In genomic region chr3:108292905-108293328, GRCh38 we compare ENCODE assay signal across 11 cellular contexts. TPM values are rescaled to one million over a fixed set of nuclear protein-coding genes. Genes with fewer than 3 reads are reported as not detected.
DNase-seq lines count a peak whose midpoint lies in the region; ATAC-seq and TF ChIP-seq lines count a peak whose summit lies in the region.
"Had no signal": no experiment of that assay in that cellular context is flagged by ENCODE, and none has a peak within 500 bp of the region (broad histone marks: within the 10 kb centered on the region; RNA-seq: fewer than 3 reads in every experiment).

No MANE protein-coding gene starts in this region.

- H3K36me3 ChIP-seq in CD4-positive, CD25-positive, alpha-beta regulatory T cell (ENCODE audit: control insufficient read depth, insufficient read depth, low read length), result no peaks in the 10 kb centered on the region
- H3K36me3 ChIP-seq in stomach (no peaks in the 10 kb centered on the region), PC-9 (ENCODE audit: low read depth) (no peaks in the 10 kb centered on the region), heart right ventricle (no peaks in the 10 kb centered on the region)
- H3K36me3 ChIP-seq: neutrophil had no signal

- peak; percentile 83 for ATAC-seq in CD4-positive, CD25-positive, alpha-beta regulatory T cell (ENCODE audit: low read depth in 2 of 2)
- ATAC-seq in GM19025 (IDR thresholded peaks at IDR 0.05; ENCODE audit: low read depth, unreplicated experiment), result peak; percentile 73
- peak; percentile 75 for ATAC-seq in HG03025 (IDR thresholded peaks at IDR 0.05; ENCODE audit: low FRiP score, unreplicated experiment)
- ATAC-seq in heart right ventricle, result no peak

- no peak for TF ChIP-seq POLR2A in stomach (IDR thresholded peaks at IDR 0.05)

- H3K4me1 ChIP-seq in CD4-positive, CD25-positive, alpha-beta regulatory T cell (ENCODE audit: control insufficient read depth, insufficient read depth, low read length, poor library complexity, severe bottlenecking), result peaks cover 20% of the 10 kb centered on the region
- H3K4me1 ChIP-seq in stomach, result peaks cover 0 to 13% (median 7%) of the 10 kb centered on the region in 4 donors
- no peaks in the 10 kb centered on the region for H3K4me1 ChIP-seq in PC-9 (replicated peaks; ENCODE audit: insufficient read depth)
- H3K4me1 ChIP-seq in heart right ventricle, result peaks cover 0 to 26% (median 3%) of the 10 kb centered on the region in 9 donors

- H3K27ac Mint-ChIP-seq in CD4-positive, CD25-positive, alpha-beta regulatory T cell, result peak overlapping the region; percentile 55 to 74 (median 62)

- H3K27me3 ChIP-seq in CD4-positive, CD25-positive, alpha-beta regulatory T cell (ENCODE audit: control insufficient read depth, insufficient read depth, low read length), result no peaks in the 10 kb centered on the region
- no peaks in the 10 kb centered on the region for H3K27me3 ChIP-seq in stomach
- H3K27me3 ChIP-seq in PC-9 (ENCODE audit: insufficient read depth, low read depth), result no peaks in the 10 kb centered on the region
- H3K27me3 ChIP-seq in heart right ventricle, result no peaks in the 10 kb centered on the region
- H3K27me3 ChIP-seq: neutrophil had no signal

- no peak overlapping the region for H3K4me2 ChIP-seq in PC-9

- H3K9me3 ChIP-seq in CD4-positive, CD25-positive, alpha-beta regulatory T cell (ENCODE audit: control insufficient read depth in 2 of 2, low read length in 2 of 2), result no peaks in the 10 kb centered on the region
- H3K9me3 ChIP-seq in stomach, result no peaks in the 10 kb centered on the region
- H3K9me3 ChIP-seq in PC-9 (ENCODE audit: insufficient read depth, low read depth), result peaks cover 4% of the 10 kb centered on the region; the same call in 1 of the 2 replicates
- H3K9me3 ChIP-seq in heart right ventricle, result peaks cover 0 to 7% (median 0%) of the 10 kb centered on the region in 11 donors
- H3K9me3 ChIP-seq: neutrophil had no signal

- intact Hi-C loops in stomach (cut with DNase I; ENCODE audit: low total_unique reads) (no loop called here), PC-9 (cut with micrococcal nuclease; ENCODE audit: unreplicated experiment) (no loop called here), heart right ventricle (cut with DNase I) (no loop called here)

- H4K20me1 ChIP-seq in PC-9 (ENCODE audit: insufficient read depth), result no peaks in the 10 kb centered on the region

- peak overlapping the region in 3 of 4 donors; percentile 3 to 42 (median 39) for H3K4me3 Mint-ChIP-seq in CD4-positive, CD25-positive, alpha-beta regulatory T cell

- POLR2A ChIA-PET in PC-9 (lab: Charles Lee; ENCODE audit: unreplicated experiment), result no interaction called here

- no peak for TF ChIP-seq CTCF in stomach (IDR thresholded peaks at IDR 0.05)
- no peak for TF ChIP-seq CTCF in PC-9 (conservative IDR thresholded peaks at IDR 0.05)
- TF ChIP-seq CTCF in heart right ventricle (IDR thresholded peaks at IDR 0.05), result no peak

- peaks cover 0 to 6% (median 0%) of the 10 kb centered on the region in 7 donors for H3K9me3 Mint-ChIP-seq in CD4-positive, CD25-positive, alpha-beta regulatory T cell

- no peak overlapping the region for H2AFZ ChIP-seq in PC-9

- TF ChIP-seq EP300 in stomach (IDR thresholded peaks at IDR 0.05), result no peak

- DNase-seq in CD4-positive, CD25-positive, alpha-beta regulatory T cell, result peak in 2 of 3 donors; percentile 6 to 77
- DNase-seq in SIG-M5 treated with dmso at 0.1 percent for 504 hours (lab: John Stamatoyannopoulos, UW; ENCODE audit: unreplicated experiment), result peak; percentile 87
- DNase-seq in kidney tubule cell (ENCODE audit: low spot score), result no peak
- DNase-seq in stomach, result no peak
- no peak for DNase-seq in PC-9
- no peak for DNase-seq in heart right ventricle
- DNase-seq: stimulated activated naive CD4-positive, alpha-beta T cell treated with Interleukin-2 at 50 U/mL for 16 hours had no signal

- no peak overlapping the region for H3K27ac ChIP-seq in CD4-positive, CD25-positive, alpha-beta regulatory T cell (ENCODE audit: insufficient read depth, low read length, poor library complexity, severe bottlenecking)
- H3K27ac ChIP-seq in stomach, result no peak overlapping the region
- no peak overlapping the region for H3K27ac ChIP-seq in PC-9
- no peak overlapping the region for H3K27ac ChIP-seq in heart right ventricle
- H3K27ac ChIP-seq: neutrophil had no signal

- H3K9me2 ChIP-seq in PC-9 (ENCODE audit: insufficient read depth), result no peaks in the 10 kb centered on the region

- BruUV-seq in PC-9 (replicated peaks; lab: Mats Ljungman, UMichigan), result no TSS peak

- H3K36me3 Mint-ChIP-seq in CD4-positive, CD25-positive, alpha-beta regulatory T cell, result no peaks in the 10 kb centered on the region

- CTCF ChIA-PET in PC-9 (lab: Charles Lee), result no interaction called here

- no peaks in the 10 kb centered on the region for H3K27me3 Mint-ChIP-seq in CD4-positive, CD25-positive, alpha-beta regulatory T cell

- peak overlapping the region; percentile 16 for H3K4me3 ChIP-seq in CD4-positive, CD25-positive, alpha-beta regulatory T cell (ENCODE audit: low read depth, low read length)
- H3K4me3 ChIP-seq in stomach (no peak overlapping the region), PC-9 (no peak overlapping the region), heart right ventricle (no peak overlapping the region)

- H3K4me1 Mint-ChIP-seq in CD4-positive, CD25-positive, alpha-beta regulatory T cell, result peaks cover 16 to 32% (median 31%) of the 10 kb centered on the region in 4 donors

- H3F3A ChIP-seq in PC-9 (ENCODE audit: insufficient read depth, low read depth), result no peaks in the 10 kb centered on the region

- no peaks in the 10 kb centered on the region for H3K79me2 ChIP-seq in PC-9 (ENCODE audit: low read depth)

RNA-seq across cellular contexts. Expression of gene HHLA2, which starts 3.4 kb away (rescaled TPM):
- 0.74 TPM for total RNA-seq in CD4-positive, CD25-positive, alpha-beta regulatory T cell
- polyA plus RNA-seq in CD4-positive, CD25-positive, alpha-beta regulatory T cell, result not detected
- 10 to 100 TPM in 2 of 5 donors, 1 to 10 TPM in 1, under 1 TPM in 1, not detected in 1; 0.87 to 18.8 (median 9.6) TPM for total RNA-seq in stomach
- polyA plus RNA-seq in stomach, result 1 to 10 TPM in 2 of 3 donors, under 1 TPM in 1; 0.23 to 2.7 (median 1.2) TPM
- total RNA-seq in PC-9 (2021), result not detected in 2 replicates
- not detected for total RNA-seq in heart right ventricle
- not detected for polyA plus RNA-seq in heart right ventricle
- total RNA-seq: Daoy had no signal

Comparison
In these comparisons a context has a peak if more than half of its experiments do, and no peak if none do; other contexts are left out.
1. ATAC-seq: peak in CD4-positive, CD25-positive, alpha-beta regulatory T cell (2 of 2), GM19025 (single experiment) and HG03025 (single experiment); none in heart right ventricle (0 of 8).
2. DNase-seq: peak in CD4-positive, CD25-positive, alpha-beta regulatory T cell (2 of 3) and SIG-M5 treated with dmso at 0.1 percent for 504 hours (single experiment); none in kidney tubule cell (single experiment), stomach (single experiment), PC-9 (0 of 2) and heart right ventricle (0 of 2).